ENCODE assay signal across 29 cellular contexts in the genomic region with DNA sequence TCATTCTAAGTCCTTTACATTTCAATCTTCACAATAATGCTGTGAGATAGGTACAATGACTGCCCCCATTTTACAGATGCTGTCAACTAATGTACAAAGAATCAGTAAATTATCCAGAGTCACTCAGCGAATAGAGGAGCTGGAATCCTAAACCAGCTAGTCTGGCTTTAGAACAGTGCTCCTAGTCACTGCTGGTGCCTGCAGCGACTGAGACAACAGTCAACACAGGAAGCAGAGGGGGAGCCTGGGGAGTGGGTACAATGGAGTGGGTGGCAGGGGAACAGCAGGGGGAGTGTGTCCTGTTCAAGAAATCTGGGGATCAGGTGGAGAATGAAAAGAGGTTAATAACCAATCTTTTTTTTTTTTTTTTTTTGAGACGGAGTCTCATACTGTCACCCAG.
"Had no signal": no experiment of that assay in that cellular context is flagged by ENCODE, and none has a peak within 500 bp of the region (broad histone marks: within the 10 kb centered on the region; RNA-seq: fewer than 3 reads in every experiment).

No MANE protein-coding gene starts in this region.

- H3K27ac Mint-ChIP-seq: mesothelial cell of epicardium; natural killer cell; nephron progenitor cell; neural progenitor cell; progenitor cell of endocrine pancreas; stimulated activated memory B cell treated with anti-CD40 and anti-IgM and Interleukin-4, amounts not matched to agents 10 μg/mL and 1 μg/mL and 100 μg/mL, for 72 hours; stimulated activated naive CD8-positive, alpha-beta T cell treated with anti-CD3 and anti-CD28 coated beads, Interleukin-15, amount 100 ng/mL, for 72 hours had no signal

- H3K27me3 Mint-ChIP-seq: naive B cell; progenitor cell of endocrine pancreas; stimulated activated memory B cell treated with anti-CD40 and anti-IgM and Interleukin-4, amounts not matched to agents 10 μg/mL and 1 μg/mL and 100 μg/mL, for 72 hours; stimulated activated naive CD8-positive, alpha-beta T cell treated with anti-CD3 and anti-CD28 coated beads, Interleukin-15, amount 100 ng/mL, for 72 hours had no signal

- H3K4me1 ChIP-seq: right lobe of liver had no signal

- H3K4me1 Mint-ChIP-seq: nephron progenitor cell; stimulated activated memory B cell treated with anti-CD40 and anti-IgM and Interleukin-4, amounts not matched to agents 10 μg/mL and 1 μg/mL and 100 μg/mL, for 72 hours; stimulated activated naive CD8-positive, alpha-beta T cell treated with anti-CD3 and anti-CD28 coated beads, Interleukin-15, amount 100 ng/mL, for 72 hours had no signal

- ATAC-seq: left colon; left lung; natural killer cell; right lobe of liver; stimulated activated memory B cell treated with anti-CD40 and anti-IgM and Interleukin-4, amounts not matched to agents 10 μg/mL and 1 μg/mL and 100 μg/mL, for 72 hours; stimulated activated naive CD8-positive, alpha-beta T cell treated with anti-CD3 and anti-CD28 coated beads, Interleukin-15, amount 100 ng/mL, for 72 hours had no signal

- H3K9me3 Mint-ChIP-seq: mesothelial cell of epicardium; naive B cell; natural killer cell; nephron progenitor cell; neural progenitor cell; stimulated activated memory B cell treated with anti-CD40 and anti-IgM and Interleukin-4, amounts not matched to agents 10 μg/mL and 1 μg/mL and 100 μg/mL, for 72 hours; stimulated activated naive CD8-positive, alpha-beta T cell treated with anti-CD3 and anti-CD28 coated beads, Interleukin-15, amount 100 ng/mL, for 72 hours had no signal

- H3K4me3 Mint-ChIP-seq: mesothelial cell of epicardium; naive B cell; natural killer cell; nephron progenitor cell; neural progenitor cell; stimulated activated memory B cell treated with anti-CD40 and anti-IgM and Interleukin-4, amounts not matched to agents 10 μg/mL and 1 μg/mL and 100 μg/mL, for 72 hours; stimulated activated naive CD8-positive, alpha-beta T cell treated with anti-CD3 and anti-CD28 coated beads, Interleukin-15, amount 100 ng/mL, for 72 hours had no signal

- H3K27ac ChIP-seq: left lung, neural progenitor cell, neutrophil, parathyroid adenoma, right atrium auricular region, right lobe of liver, tibial nerve, upper lobe of left lung, vagina had no signal

- H3K4me3 ChIP-seq: left lung, lung, neural progenitor cell, right atrium auricular region, right lobe of liver, smooth muscle cell, tibial nerve, upper lobe of left lung, vagina had no signal

- H3K9me3 ChIP-seq: left lung, neutrophil, right atrium auricular region, right lobe of liver, tibial nerve, upper lobe of left lung, vagina had no signal

- H3K36me3 ChIP-seq: neural progenitor cell had no signal

- DNase-seq: hypothalamus; kidney; left colon; left lung; mesendoderm; naive B cell; natural killer cell; nephron progenitor cell; occipital lobe; right lobe of liver; stimulated activated CD4-positive, alpha-beta T cell treated with anti-CD3 and anti-CD28 coated beads, Interleukin-1b, Interleukin-23, amount 100 ng/mL, for 48 hours; stimulated activated CD4-positive, alpha-beta T cell treated with anti-CD3 and anti-CD28 coated beads, Interleukin-2, amount 100 ng/mL, for 48 hours; stimulated activated CD4-positive, alpha-beta T cell treated with anti-CD3 and anti-CD28 coated beads, Interleukin-4, amount 100 ng/mL, for 4 hours; stimulated activated CD8-positive, alpha-beta memory T cell treated with anti-CD3 and anti-CD28 coated beads, Interleukin-4, amount 100 ng/mL, for 48 hours; stimulated activated naive CD4-positive, alpha-beta T cell treated with Interleukin-2 at 50 U/mL for 16 hours; stimulated activated naive CD8-positive, alpha-beta T cell treated with anti-CD3 and anti-CD28 coated beads, Interleukin-15, amount 100 ng/mL, for 72 hours; substantia nigra; upper lobe of left lung had no signal

- H3K27me3 ChIP-seq: left lung, neural progenitor cell, neutrophil, right atrium auricular region, right lobe of liver, tibial nerve, upper lobe of left lung, vagina had no signal
